In genomic region chr14:104796682-104797081, GRCh38 we compare ENCODE assay signal across 9 cellular contexts. TPM values are rescaled to one million over a fixed set of nuclear protein-coding genes. Genes with fewer than 3 reads are reported as not detected.
DNase-seq lines count a peak whose midpoint lies in the region; ATAC-seq and TF ChIP-seq lines count a peak whose summit lies in the region.
"Had no signal": no experiment of that assay in that cellular context is flagged by ENCODE, and none has a peak within 500 bp of the region (broad histone marks: within the 10 kb centered on the region; RNA-seq: fewer than 3 reads in every experiment).

No MANE protein-coding gene starts in this region.

- peaks cover 1% of the 10 kb centered on the region for H3K36me3 ChIP-seq in HUES6 (ENCODE audit: control insufficient read depth, insufficient read depth, low read length)

- no peak overlapping the region for H3K27ac ChIP-seq in CD4-positive, alpha-beta T cell (ENCODE audit: low read depth, low read length)
- no peak overlapping the region for H3K27ac ChIP-seq in HUES6 (ENCODE audit: low read depth, low read length)

- peaks cover 50% of the 10 kb centered on the region for H3K4me1 Mint-ChIP-seq in CD4-positive, alpha-beta T cell (ENCODE audit: low read depth)
- peaks cover 45% of the 10 kb centered on the region for H3K4me1 Mint-ChIP-seq in chondrocyte (ENCODE audit: low read depth)
- peaks cover 39% of the 10 kb centered on the region for H3K4me1 Mint-ChIP-seq in progenitor cell of endocrine pancreas (ENCODE audit: low read depth)

- H3K9ac ChIP-seq in HUES6 (ENCODE audit: low read length): no peak overlapping the region

- H3K27ac Mint-ChIP-seq in CD4-positive, alpha-beta T cell: peak overlapping the region; percentile 82
- H3K27ac Mint-ChIP-seq in chondrocyte (ENCODE audit: unreplicated experiment) (no peak overlapping the region), progenitor cell of endocrine pancreas (peak overlapping the region; percentile 94)

- H3K27me3 ChIP-seq in CD4-positive, alpha-beta T cell (ENCODE audit: control insufficient read depth, insufficient read depth, low read length): no peaks in the 10 kb centered on the region
- H3K27me3 ChIP-seq in HUES6 (ENCODE audit: control insufficient read depth, insufficient read depth, low read length): peaks cover 41% of the 10 kb centered on the region

- H3K4me3 ChIP-seq in HUES6 (ENCODE audit: low read depth, low read length): peak overlapping the region; percentile 63; the same call in 1 of the 2 replicates

- ATAC-seq in CD4-positive, alpha-beta T cell (ENCODE audit: poor library complexity): no peak
- ATAC-seq in HG03196 (IDR thresholded peaks at IDR 0.05; ENCODE audit: unreplicated experiment): no peak

- TF ChIP-seq CTCF in CD4-positive, alpha-beta T cell (IDR thresholded peaks at IDR 0.05): no peak
- TF ChIP-seq CTCF in chondrocyte (IDR thresholded peaks at IDR 0.05) (no peak), progenitor cell of endocrine pancreas (IDR thresholded peaks at IDR 0.05; ENCODE audit: unreplicated experiment) (no peak)

- H3K9me3 Mint-ChIP-seq in CD4-positive, alpha-beta T cell: no peaks in the 10 kb centered on the region
- no peaks in the 10 kb centered on the region for H3K9me3 Mint-ChIP-seq in chondrocyte (ENCODE audit: low read depth)
- H3K9me3 Mint-ChIP-seq in progenitor cell of endocrine pancreas (ENCODE audit: low read depth): no peaks in the 10 kb centered on the region

- H3K4me1 ChIP-seq in HUES6 (ENCODE audit: control insufficient read depth, insufficient read depth, low read length): peaks cover 52% of the 10 kb centered on the region

- H3K4me3 Mint-ChIP-seq in CD4-positive, alpha-beta T cell: peak overlapping the region; percentile 88
- H3K4me3 Mint-ChIP-seq in chondrocyte (ENCODE audit: unreplicated experiment) (peak overlapping the region; percentile 58), progenitor cell of endocrine pancreas (ENCODE audit: low read depth) (peak overlapping the region; percentile 72)

- H3K36me3 Mint-ChIP-seq in CD4-positive, alpha-beta T cell (ENCODE audit: low read depth): peaks cover 6% of the 10 kb centered on the region
- no peaks in the 10 kb centered on the region for H3K36me3 Mint-ChIP-seq in chondrocyte (ENCODE audit: low read depth)
- no peaks in the 10 kb centered on the region for H3K36me3 Mint-ChIP-seq in progenitor cell of endocrine pancreas (ENCODE audit: insufficient read depth)

- H3K9me3 ChIP-seq in CD4-positive, alpha-beta T cell (ENCODE audit: control insufficient read depth, low read length): no peaks in the 10 kb centered on the region
- no peaks in the 10 kb centered on the region for H3K9me3 ChIP-seq in HUES6 (ENCODE audit: control insufficient read depth, insufficient read depth, low read depth, low read length)
- H3K9me3 ChIP-seq: HAP-1 had no signal

- intact Hi-C loops in CD4-positive, alpha-beta T cell (cut with DNase I, micrococcal nuclease): loop anchor here in 1 of 2 experiments (2.0 to 10.0 kb wide), 2 partner anchors 68 to 698 kb away; partner anchors contain the start of genes CEP170B and TEDC1

- POLR2A ChIA-PET in CD4-positive, alpha-beta T cell (lab: Charles Lee): interaction anchor here (1.2 to 2.7 kb wide), 2 partner anchors 28 to 44 kb away, joined by 4 to 9 read pairs; partner anchors contain the start of gene SIVA1

- H3K27me3 Mint-ChIP-seq in CD4-positive, alpha-beta T cell: no peaks in the 10 kb centered on the region
- H3K27me3 Mint-ChIP-seq in chondrocyte (ENCODE audit: low read depth) (no peaks in the 10 kb centered on the region), progenitor cell of endocrine pancreas (peaks cover 12% of the 10 kb centered on the region)

- CTCF ChIA-PET in CD4-positive, alpha-beta T cell (lab: Charles Lee): no interaction called here

- no peak for DNase-seq in CD4-positive, alpha-beta T cell
- DNase-seq in chondrocyte (ENCODE audit: low spot score): no peak
- no peak for DNase-seq in progenitor cell of endocrine pancreas (ENCODE audit: low spot score, unreplicated experiment)
- DNase-seq in Kasumi-1 (lab: John Stamatoyannopoulos, UW): no peak
- no peak for DNase-seq in SIG-M5 treated with dmso at 0.1 percent for 504 hours (lab: John Stamatoyannopoulos, UW; ENCODE audit: unreplicated experiment)
- DNase-seq: NCI-H748 treated with DMSO at 0.1 percent for 48 hours had no signal

RNA-seq across cellular contexts. Expression of gene AKT1, which starts 1.1 kb away (rescaled TPM):
- 10 to 100 TPM; 58.8 to 66.5 TPM for total RNA-seq in CD4-positive, alpha-beta T cell
- total RNA-seq in chondrocyte (143 to 158 TPM (median 156 TPM) in 3 replicates), progenitor cell of endocrine pancreas (147 and 151 TPM in 2 replicates)

RNA-seq across cellular contexts. Expression of gene ZBTB42, which starts 4.2 kb away (rescaled TPM):
- 1 to 10 TPM; 2.9 to 3.0 TPM for total RNA-seq in CD4-positive, alpha-beta T cell
- 2.1 to 2.8 TPM (median 2.6 TPM) in 3 replicates for total RNA-seq in chondrocyte
- 12.3 and 12.6 TPM in 2 replicates for total RNA-seq in progenitor cell of endocrine pancreas

RNA-seq across cellular contexts. Expression of gene SIVA1, which starts 43.7 kb away (rescaled TPM):
- total RNA-seq in CD4-positive, alpha-beta T cell: 100 to 1,000 TPM; 111 to 124 TPM
- 47.0 to 54.9 TPM (median 47.4 TPM) in 3 replicates for total RNA-seq in chondrocyte
- 98.6 and 116 TPM in 2 replicates for total RNA-seq in progenitor cell of endocrine pancreas
